19 cellular contexts compared by ENCODE assay signal in the genomic region with DNA sequence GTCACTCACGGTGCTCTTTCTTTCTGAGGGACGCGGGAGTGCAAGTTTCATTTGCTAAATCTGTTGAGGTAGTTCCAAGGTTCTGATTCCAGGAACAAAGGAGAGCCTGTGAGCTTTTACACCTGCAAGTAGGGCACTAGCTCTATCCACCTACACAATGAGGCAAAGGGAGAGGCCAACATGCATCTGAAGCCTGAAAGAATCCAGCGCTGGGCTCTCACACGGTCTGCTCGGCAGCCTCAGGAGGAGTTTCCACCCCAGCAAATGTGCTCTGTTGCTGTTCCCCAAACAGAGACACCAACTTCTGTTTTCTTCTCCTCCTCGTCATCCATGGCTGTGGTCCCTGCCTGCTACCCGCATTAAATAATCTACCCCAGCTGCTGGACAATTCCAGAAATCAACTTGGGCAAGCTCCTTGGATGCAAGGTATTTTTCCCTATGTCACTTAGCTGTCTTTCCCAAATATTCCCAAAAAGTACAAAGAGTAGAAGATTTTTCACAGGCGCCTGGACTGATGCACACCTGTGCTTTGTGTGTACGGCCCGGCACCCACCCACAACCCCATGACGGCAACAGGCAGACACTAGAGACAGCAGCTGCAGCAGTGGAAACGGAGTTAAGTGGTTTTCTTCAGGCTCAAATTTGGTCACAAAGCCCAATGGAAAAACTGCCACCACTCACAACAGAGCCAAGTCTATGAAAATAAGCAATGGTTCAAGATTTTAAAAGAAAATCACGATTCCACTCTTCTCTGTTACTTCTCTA.
DNase-seq lines count a peak whose midpoint lies in the region; ATAC-seq, FAIRE-seq and TF ChIP-seq lines count a peak whose summit lies in the region.
"Had no signal": no experiment of that assay in that cellular context is flagged by ENCODE, and none has a peak within 500 bp of the region (broad histone marks: within the 10 kb centered on the region; RNA-seq: fewer than 3 reads in every experiment).

No MANE protein-coding gene starts in this region.

- H3K4me1 Mint-ChIP-seq in memory B cell: peaks cover 42% of the 10 kb centered on the region
- peaks cover 58% of the 10 kb centered on the region for H3K4me1 Mint-ChIP-seq in stimulated activated memory B cell treated with anti-CD40 and anti-IgM and Interleukin-4, amounts not matched to agents 10 μg/mL and 1 μg/mL and 100 μg/mL, for 72 hours

- H3K4me2 ChIP-seq in OCI-LY7 (ENCODE audit: low read length): peak overlapping the region; percentile 73

- H3K4me1 ChIP-seq in OCI-LY7 (ENCODE audit: insufficient read depth, low read length, poor library complexity, severe bottlenecking) (peaks cover 100% of the 10 kb centered on the region), kidney (ENCODE audit: control insufficient read depth in 1 of 2, insufficient read depth in 1 of 2, low read depth in 1 of 2, low read length in 2 of 2) (peaks cover 6 to 8% of the 10 kb centered on the region in 2 donors)

- intact Hi-C loops in cardiac septum (cut with DNase I): no loop called here
- intact Hi-C loops in Right ventricle myocardium inferior (cut with DNase I): no loop called here
- intact Hi-C loops in OCI-LY7 (cut with micrococcal nuclease; ENCODE audit: unreplicated experiment): no loop called here
- intact Hi-C loops in kidney (cut with DNase I): no loop called here

- POLR2A ChIA-PET in OCI-LY7 (lab: Charles Lee): interaction anchor here (0.9 to 1.7 kb wide), 4 partner anchors 17 to 201 kb away, joined by 3 to 6 read pairs (median 4); no protein-coding TSS in a partner anchor

- FAIRE-seq in kidney (lab: Jason Lieb, UNC) (no peak), frontal cortex (lab: Jason Lieb, UNC) (no peak)
- FAIRE-seq: A204.1, K562 had no signal

- no peaks in the 10 kb centered on the region for H3K36me3 Mint-ChIP-seq in memory B cell
- H3K36me3 Mint-ChIP-seq in stimulated activated memory B cell treated with anti-CD40 and anti-IgM and Interleukin-4, amounts not matched to agents 10 μg/mL and 1 μg/mL and 100 μg/mL, for 72 hours: no peaks in the 10 kb centered on the region

- no peaks in the 10 kb centered on the region for H3K79me2 ChIP-seq in OCI-LY7 (ENCODE audit: insufficient read depth, low read depth, low read length)

- peak overlapping the region; percentile 38; the same call in 1 of the 2 replicates for H2AFZ ChIP-seq in OCI-LY7 (ENCODE audit: low read length)

- no peaks in the 10 kb centered on the region for H4K20me1 ChIP-seq in OCI-LY7 (ENCODE audit: insufficient read depth, low read length)

- no peaks in the 10 kb centered on the region for H3K9me2 ChIP-seq in OCI-LY7 (ENCODE audit: insufficient read depth, low read length)

- no peaks in the 10 kb centered on the region for H3K27me3 Mint-ChIP-seq in memory B cell
- no peaks in the 10 kb centered on the region for H3K27me3 Mint-ChIP-seq in stimulated activated memory B cell treated with anti-CD40 and anti-IgM and Interleukin-4, amounts not matched to agents 10 μg/mL and 1 μg/mL and 100 μg/mL, for 72 hours

- CTCF ChIA-PET in OCI-LY7 (lab: Charles Lee; ENCODE audit: unreplicated experiment): no interaction called here

- peak overlapping the region; percentile 65 for H3K27ac ChIP-seq in OCI-LY7 (ENCODE audit: low read depth, low read length, poor library complexity, severe bottlenecking)
- H3K27ac ChIP-seq in kidney (ENCODE audit: low read depth in 2 of 2, low read length in 2 of 2): no peak overlapping the region

- H3K9me3 ChIP-seq in OCI-LY7 (ENCODE audit: low read length): no peaks in the 10 kb centered on the region
- no peaks in the 10 kb centered on the region for H3K9me3 ChIP-seq in kidney (ENCODE audit: control insufficient read depth in 1 of 2, low read length in 2 of 2)

- DNase-seq in cardiac septum (ENCODE audit: low spot score) (peak; percentile 31), Right ventricle myocardium inferior (ENCODE audit: missing footprints) (no peak), OCI-LY7 (ENCODE audit: low spot score) (peak; percentile 65), memory B cell (ENCODE audit: low spot score in 2 of 2) (no peak), NCI-H2029 treated with DMSO at 0.1 percent for 48 hours (lab: John Stamatoyannopoulos, UW) (no peak), kidney (no peak), frontal cortex (ENCODE audit: low spot score in 2 of 2) (no peak)
- DNase-seq: C1 segment of cervical spinal cord, DMS 273 treated with DMSO at 0.1 percent for 48 hours, GF-D8, NCI-H1048, NCI-H146, NCI-H2107, NCI-H2227 treated with DMSO at 0.1 percent for 48 hours, NCI-H524, SIG-M5 had no signal

- ATAC-seq in Right ventricle myocardium inferior (no peak), memory B cell (ENCODE audit: low read depth) (peak; percentile 77)
- peak; percentile 76 for ATAC-seq in stimulated activated memory B cell treated with anti-CD40 and anti-IgM and Interleukin-4, amounts not matched to agents 10 μg/mL and 1 μg/mL and 100 μg/mL, for 72 hours
- ATAC-seq: K562 had no signal

- BruUV-seq in OCI-LY7 (replicated peaks; lab: Mats Ljungman, UMichigan): no TSS peak

- no peak for TF ChIP-seq CTCF in OCI-LY7 (conservative IDR thresholded peaks at IDR 0.05; ENCODE audit: low read length)
- no peak for TF ChIP-seq CTCF in kidney (IDR thresholded peaks at IDR 0.05; ENCODE audit: borderline replicate concordance, extremely low read depth, insufficient read depth)

- peak overlapping the region; percentile 79 for H3K27ac Mint-ChIP-seq in memory B cell
- peak overlapping the region; percentile 85 for H3K27ac Mint-ChIP-seq in stimulated activated memory B cell treated with anti-CD40 and anti-IgM and Interleukin-4, amounts not matched to agents 10 μg/mL and 1 μg/mL and 100 μg/mL, for 72 hours

- peak overlapping the region; percentile 63 for H3K4me3 Mint-ChIP-seq in memory B cell
- H3K4me3 Mint-ChIP-seq in stimulated activated memory B cell treated with anti-CD40 and anti-IgM and Interleukin-4, amounts not matched to agents 10 μg/mL and 1 μg/mL and 100 μg/mL, for 72 hours: peak overlapping the region; percentile 65

- H3K36me3 ChIP-seq in OCI-LY7 (ENCODE audit: insufficient read depth, low read length): peaks cover 33% of the 10 kb centered on the region; the same call in 1 of the 2 replicates
- H3K36me3 ChIP-seq in kidney (ENCODE audit: control insufficient read depth in 1 of 2, insufficient read depth in 2 of 2, low read length in 2 of 2): peaks cover 5 to 6% of the 10 kb centered on the region in 2 donors

- no peaks in the 10 kb centered on the region for H3K9me3 Mint-ChIP-seq in memory B cell
- no peaks in the 10 kb centered on the region for H3K9me3 Mint-ChIP-seq in stimulated activated memory B cell treated with anti-CD40 and anti-IgM and Interleukin-4, amounts not matched to agents 10 μg/mL and 1 μg/mL and 100 μg/mL, for 72 hours

- peak overlapping the region; percentile 36 for H3K4me3 ChIP-seq in OCI-LY7 (ENCODE audit: low read depth, low read length, poor library complexity, severe bottlenecking)
- H3K4me3 ChIP-seq in kidney (ENCODE audit: low read length in 2 of 2): no peak overlapping the region
- H3K4me3 ChIP-seq: K562 had no signal

- no peak overlapping the region for H3K9ac ChIP-seq in kidney (ENCODE audit: low read length in 2 of 2)

Comparison
In these comparisons a context has a peak if more than half of its experiments do, and no peak if none do; other contexts are left out.
1. DNase-seq: peak in cardiac septum (single experiment) and OCI-LY7 (single experiment); none in Right ventricle myocardium inferior (single experiment), memory B cell (0 of 2), NCI-H2029 treated with DMSO at 0.1 percent for 48 hours (single experiment), kidney (single experiment) and frontal cortex (0 of 2).